In genomic region chrX:20057479-20057878, GRCh38 we compare ENCODE assay signal across 17 cellular contexts. TPM values are rescaled to one million over a fixed set of nuclear protein-coding genes. Genes with fewer than 3 reads are reported as not detected.
A peak's percentile ranks its signal among the peaks of the same experiment; 100 is the strongest.
DNase-seq lines count a peak whose midpoint lies in the region; ATAC-seq and TF ChIP-seq lines count a peak whose summit lies in the region.
"Had no signal": no experiment of that assay in that cellular context is flagged by ENCODE, and none has a peak within 500 bp of the region (broad histone marks: within the 10 kb centered on the region; RNA-seq: fewer than 3 reads in every experiment).

No MANE protein-coding gene starts in this region.

- H3K9me2 ChIP-seq in Karpas-422 (replicated peaks; ENCODE audit: insufficient read depth, low read length) (no peaks in the 10 kb centered on the region), SK-N-SH (no peaks in the 10 kb centered on the region)

- H3K4me2 ChIP-seq in BLaER1: peak overlapping the region; percentile 49
- peak overlapping the region; percentile 71 for H3K4me2 ChIP-seq in Karpas-422 (ENCODE audit: low read depth, low read length, poor library complexity, severe bottlenecking)
- no peak overlapping the region for H3K4me2 ChIP-seq in smooth muscle cell
- H3K4me2 ChIP-seq in SK-N-SH: no peak overlapping the region

- H3K27ac Mint-ChIP-seq in activated T-cell treated with anti-CD3 and anti-CD28 coated beads, Interleukin-2, amount 50 U/mL, for 72 hours: no peak overlapping the region
- H3K27ac Mint-ChIP-seq: CD14-positive monocyte; CD4-positive, alpha-beta T cell; CD8-positive, alpha-beta memory T cell had no signal

- DNase-seq in Karpas-422 (no peak), mucosa of descending colon (no peak), smooth muscle cell (lab: John Stamatoyannopoulos, UW; ENCODE audit: unreplicated experiment) (no peak), SK-N-SH (no peak)
- DNase-seq in activated T-cell treated with anti-CD3 and anti-CD28 coated beads, Interleukin-2, amount 50 U/mL, for 72 hours: no peak
- DNase-seq: 8988T; CD4-positive, alpha-beta T cell; CD8-positive, alpha-beta memory T cell; DMS 273 treated with DMSO at 0.1 percent for 48 hours; EL; GF-D8; GOT3; HCEC 1CT had no signal

- intact Hi-C loops in mucosa of descending colon (cut with DNase I, micrococcal nuclease): no loop called here

- no peak for TF ChIP-seq CTCF in mucosa of descending colon (IDR thresholded peaks at IDR 0.05)
- TF ChIP-seq CTCF in smooth muscle cell (IDR thresholded peaks at IDR 0.05; ENCODE audit: borderline replicate concordance, insufficient read depth, poor library complexity, severe bottlenecking): no peak
- TF ChIP-seq CTCF in SK-N-SH (IDR thresholded peaks at IDR 0.05): no peak

- CTCF ChIA-PET in SK-N-SH (lab: Yijun Ruan, JAX): interaction anchor here (0.6 to 2.7 kb wide), 3 partner anchors 9 to 12 kb away, joined by 3 to 8 read pairs (median 5); no protein-coding TSS in a partner anchor

- H3K36me3 ChIP-seq in BLaER1: no peaks in the 10 kb centered on the region
- no peaks in the 10 kb centered on the region for H3K36me3 ChIP-seq in Karpas-422 (ENCODE audit: insufficient read depth, low read length)
- H3K36me3 ChIP-seq in mucosa of descending colon (ENCODE audit: low read depth): no peaks in the 10 kb centered on the region
- H3K36me3 ChIP-seq in smooth muscle cell (ENCODE audit: low read depth): no peaks in the 10 kb centered on the region
- H3K36me3 ChIP-seq in SK-N-SH (replicated peaks in 1 of 2; ENCODE audit: control insufficient read depth in 1 of 2, insufficient read depth in 2 of 2, low read length in 1 of 2): no peaks in the 10 kb centered on the region

- H3K4me3 Mint-ChIP-seq in activated T-cell treated with anti-CD3 and anti-CD28 coated beads, Interleukin-2, amount 50 U/mL, for 72 hours: no peak overlapping the region
- H3K4me3 Mint-ChIP-seq: CD14-positive monocyte; CD4-positive, alpha-beta T cell had no signal

- H4K20me1 ChIP-seq in BLaER1 (no peaks in the 10 kb centered on the region), Karpas-422 (ENCODE audit: insufficient read depth, low read depth, low read length) (no peaks in the 10 kb centered on the region), smooth muscle cell (ENCODE audit: low read depth) (no peaks in the 10 kb centered on the region), SK-N-SH (ENCODE audit: insufficient read depth) (no peaks in the 10 kb centered on the region)

- H3K9me3 ChIP-seq in BLaER1 (no peaks in the 10 kb centered on the region), Karpas-422 (ENCODE audit: low read length) (no peaks in the 10 kb centered on the region), mucosa of descending colon (no peaks in the 10 kb centered on the region), smooth muscle cell (replicated peaks; ENCODE audit: low read depth) (no peaks in the 10 kb centered on the region), SK-N-SH (no peaks in the 10 kb centered on the region)

- POLR2A ChIA-PET in SK-N-SH (lab: Yijun Ruan, JAX): no interaction called here

- no peaks in the 10 kb centered on the region for H3K36me3 Mint-ChIP-seq in activated T-cell treated with anti-CD3 and anti-CD28 coated beads, Interleukin-2, amount 50 U/mL, for 72 hours (ENCODE audit: insufficient read depth in 2 of 2)
- H3K36me3 Mint-ChIP-seq: CD14-positive monocyte had no signal

- ATAC-seq in mucosa of descending colon: peak; percentile 49
- ATAC-seq in GM19023 (IDR thresholded peaks at IDR 0.05; ENCODE audit: unreplicated experiment): no peak
- no peak for ATAC-seq in activated T-cell treated with anti-CD3 and anti-CD28 coated beads, Interleukin-2, amount 50 U/mL, for 72 hours (replicated peaks in 1 of 2)

- peaks cover 64% of the 10 kb centered on the region for H3K4me1 ChIP-seq in BLaER1
- H3K4me1 ChIP-seq in Karpas-422 (ENCODE audit: low read length): peaks cover 78% of the 10 kb centered on the region
- no peaks in the 10 kb centered on the region for H3K4me1 ChIP-seq in mucosa of descending colon (ENCODE audit: low read depth)
- H3K4me1 ChIP-seq in smooth muscle cell (ENCODE audit: low read depth): no peaks in the 10 kb centered on the region
- H3K4me1 ChIP-seq in SK-N-SH (ENCODE audit: control insufficient read depth in 1 of 2, insufficient read depth in 2 of 2, low read depth in 1 of 2, low read length in 1 of 2): no peaks in the 10 kb centered on the region; a peak in 1 of 4 replicates

- WGBS in smooth muscle cell (ENCODE audit: low lambda C conversion rate): 74% methylated on average over 4 of the region's 4 CpGs
- 40% methylated on average over 4 of the region's 4 CpGs for WGBS in SK-N-SH (ENCODE audit: low lambda C conversion rate)

- peaks cover 5% of the 10 kb centered on the region for H3K27me3 Mint-ChIP-seq in activated T-cell treated with anti-CD3 and anti-CD28 coated beads, Interleukin-2, amount 50 U/mL, for 72 hours (ENCODE audit: low read depth)
- H3K27me3 Mint-ChIP-seq: CD4-positive, alpha-beta T cell had no signal

- H3K4me3 ChIP-seq in BLaER1 (no peak overlapping the region), Karpas-422 (ENCODE audit: low read length) (peak overlapping the region; percentile 66; the same call in 1 of the 2 replicates), mucosa of descending colon (no peak overlapping the region), smooth muscle cell (no peak overlapping the region), SK-N-SH (ENCODE audit: low read depth in 2 of 2, low read length in 1 of 2) (no peak overlapping the region)

- H3F3A ChIP-seq in smooth muscle cell (ENCODE audit: low read depth) (no peaks in the 10 kb centered on the region), SK-N-SH (replicated peaks; ENCODE audit: insufficient read depth) (no peaks in the 10 kb centered on the region)

- H2AFZ ChIP-seq in Karpas-422 (ENCODE audit: low read length) (0 out of 2 replicates have a peak overlapping the region, but pooled peaks have one; percentile 18), smooth muscle cell (ENCODE audit: low read depth) (no peak overlapping the region), SK-N-SH (ENCODE audit: low read depth) (no peak overlapping the region)

- peaks cover 8% of the 10 kb centered on the region for H3K4me1 Mint-ChIP-seq in activated T-cell treated with anti-CD3 and anti-CD28 coated beads, Interleukin-2, amount 50 U/mL, for 72 hours (ENCODE audit: low read depth)

- H3K27me3 ChIP-seq in BLaER1: peaks cover 3% of the 10 kb centered on the region; the same call in 1 of the 2 replicates
- no peaks in the 10 kb centered on the region for H3K27me3 ChIP-seq in Karpas-422 (ENCODE audit: low read length)
- H3K27me3 ChIP-seq in smooth muscle cell (ENCODE audit: low read depth): no peaks in the 10 kb centered on the region
- peaks cover 4% of the 10 kb centered on the region; the same call in 1 of the 2 replicates for H3K27me3 ChIP-seq in SK-N-SH (ENCODE audit: insufficient read depth)

- no peak for TF ChIP-seq EP300 in SK-N-SH (IDR thresholded peaks at IDR 0.05; ENCODE audit: borderline replicate concordance in 1 of 2, low read depth in 1 of 2, low read length in 1 of 2)

- H3K9ac ChIP-seq in BLaER1: no peak overlapping the region
- peak overlapping the region; percentile 66 for H3K9ac ChIP-seq in Karpas-422 (ENCODE audit: low read length)
- no peak overlapping the region for H3K9ac ChIP-seq in smooth muscle cell (ENCODE audit: low read depth)
- no peak overlapping the region for H3K9ac ChIP-seq in SK-N-SH

- H3K27ac ChIP-seq in BLaER1 (no peak overlapping the region), Karpas-422 (ENCODE audit: low read length) (peak overlapping the region; percentile 93), angular gyrus (ENCODE audit: low read depth, low read length) (peak overlapping the region; percentile 8), smooth muscle cell (ENCODE audit: low read depth) (no peak overlapping the region), SK-N-SH (ENCODE audit: low read depth in 2 of 2, low read length in 1 of 2) (no peak overlapping the region)

- no peaks in the 10 kb centered on the region for H3K79me2 ChIP-seq in Karpas-422 (ENCODE audit: low read length)
- no peaks in the 10 kb centered on the region for H3K79me2 ChIP-seq in smooth muscle cell (ENCODE audit: low read depth)
- H3K79me2 ChIP-seq in SK-N-SH (ENCODE audit: insufficient read depth): no peaks in the 10 kb centered on the region

- TF ChIP-seq RAD21 in SK-N-SH (IDR thresholded peaks at IDR 0.05; ENCODE audit: low read length): no peak

- H3K9me3 Mint-ChIP-seq in activated T-cell treated with anti-CD3 and anti-CD28 coated beads, Interleukin-2, amount 50 U/mL, for 72 hours: no peaks in the 10 kb centered on the region
- H3K9me3 Mint-ChIP-seq: CD4-positive, alpha-beta T cell; CD8-positive, alpha-beta memory T cell had no signal

TF ChIP-seq in SK-N-SH, 30 proteins besides CTCF, POLR2A, EP300 and RAD21 (continues in another document):
- TF ChIP-seq, protein P1, sequence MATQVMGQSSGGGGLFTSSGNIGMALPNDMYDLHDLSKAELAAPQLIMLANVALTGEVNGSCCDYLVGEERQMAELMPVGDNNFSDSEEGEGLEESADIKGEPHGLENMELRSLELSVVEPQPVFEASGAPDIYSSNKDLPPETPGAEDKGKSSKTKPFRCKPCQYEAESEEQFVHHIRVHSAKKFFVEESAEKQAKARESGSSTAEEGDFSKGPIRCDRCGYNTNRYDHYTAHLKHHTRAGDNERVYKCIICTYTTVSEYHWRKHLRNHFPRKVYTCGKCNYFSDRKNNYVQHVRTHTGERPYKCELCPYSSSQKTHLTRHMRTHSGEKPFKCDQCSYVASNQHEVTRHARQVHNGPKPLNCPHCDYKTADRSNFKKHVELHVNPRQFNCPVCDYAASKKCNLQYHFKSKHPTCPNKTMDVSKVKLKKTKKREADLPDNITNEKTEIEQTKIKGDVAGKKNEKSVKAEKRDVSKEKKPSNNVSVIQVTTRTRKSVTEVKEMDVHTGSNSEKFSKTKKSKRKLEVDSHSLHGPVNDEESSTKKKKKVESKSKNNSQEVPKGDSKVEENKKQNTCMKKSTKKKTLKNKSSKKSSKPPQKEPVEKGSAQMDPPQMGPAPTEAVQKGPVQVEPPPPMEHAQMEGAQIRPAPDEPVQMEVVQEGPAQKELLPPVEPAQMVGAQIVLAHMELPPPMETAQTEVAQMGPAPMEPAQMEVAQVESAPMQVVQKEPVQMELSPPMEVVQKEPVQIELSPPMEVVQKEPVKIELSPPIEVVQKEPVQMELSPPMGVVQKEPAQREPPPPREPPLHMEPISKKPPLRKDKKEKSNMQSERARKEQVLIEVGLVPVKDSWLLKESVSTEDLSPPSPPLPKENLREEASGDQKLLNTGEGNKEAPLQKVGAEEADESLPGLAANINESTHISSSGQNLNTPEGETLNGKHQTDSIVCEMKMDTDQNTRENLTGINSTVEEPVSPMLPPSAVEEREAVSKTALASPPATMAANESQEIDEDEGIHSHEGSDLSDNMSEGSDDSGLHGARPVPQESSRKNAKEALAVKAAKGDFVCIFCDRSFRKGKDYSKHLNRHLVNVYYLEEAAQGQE (IDR thresholded peaks at IDR 0.05; ENCODE audit: low read depth, low read length): no peak

RNA-seq across cellular contexts. Expression of gene MAP7D2, which starts 59.2 kb away (rescaled TPM):
- 15.1 and 16.6 TPM in 2 replicates for total RNA-seq in Karpas-422 (2014; rRNA removed; shearing (Covaris generic); ENCODE audit: low replicate concordance)
- total RNA-seq in mucosa of descending colon (1 to 10 TPM; 1.2 to 1.7 (median 1.5) TPM), smooth muscle cell (0.09 and 0.18 TPM in 2 replicates)
- polyA plus RNA-seq in smooth muscle cell (1.7 TPM in 1 of 2 replicates, not detected in the other), SK-N-SH (2012; rRNA removed) (1.0 and 2.7 TPM in 2 replicates)
- 2.1 and 2.4 TPM in 2 replicates for polyA plus RNA-seq in SK-N-SH (2012; cell fraction: cytosol; rRNA removed)
- 3.1 and 3.3 TPM in 2 replicates for polyA plus RNA-seq in SK-N-SH (2012; cell fraction: nucleus; rRNA removed)
- under 1 TPM; 0.12 to 0.96 TPM for total RNA-seq in activated T-cell treated with anti-CD3 and anti-CD28 coated beads, Interleukin-2, amount 50 U/mL, for 72 hours
- polyA plus RNA-seq: CD14-positive monocyte had no signal

Comparison
In these comparisons a context has a peak if more than half of its experiments do, and no peak if none do; other contexts are left out.
1. H3K27ac ChIP-seq: peak in Karpas-422 (single experiment) and angular gyrus (single experiment); none in BLaER1 (single experiment), smooth muscle cell (single experiment) and SK-N-SH (0 of 2).
2. H3K4me2 ChIP-seq: peak in BLaER1 (single experiment) and Karpas-422 (single experiment); none in smooth muscle cell (single experiment) and SK-N-SH (single experiment).